In the genomic region with DNA sequence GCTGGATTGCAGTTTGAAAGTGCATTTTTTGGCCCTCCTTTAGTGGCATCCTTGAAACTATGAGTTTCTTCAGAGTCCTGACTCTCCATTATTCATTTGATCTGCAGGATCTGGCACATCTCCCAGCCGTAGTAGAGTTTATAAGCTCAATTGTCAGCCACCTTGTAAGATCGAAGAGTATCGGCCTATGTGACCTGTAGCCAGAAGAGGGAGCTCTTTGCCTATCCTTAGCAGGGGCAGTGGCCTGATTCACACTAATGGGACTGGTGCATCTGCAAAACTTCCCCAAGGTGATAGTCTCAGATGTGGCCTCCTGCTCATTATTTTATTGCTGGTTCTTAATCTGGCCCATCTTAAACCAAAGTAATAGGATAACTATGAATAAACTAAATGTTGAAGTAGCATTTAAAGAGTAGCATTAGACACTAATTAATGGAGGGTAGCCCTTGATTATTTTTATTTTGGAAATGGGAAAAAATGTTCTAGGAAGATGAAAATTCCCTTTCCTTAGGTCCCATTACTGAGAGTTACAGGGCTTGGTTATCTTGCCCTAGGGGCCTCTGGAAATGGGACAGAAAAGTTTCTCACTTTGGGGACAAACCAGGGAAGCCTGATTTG, we compare ENCODE assay signal across 8 cellular contexts. TPM values are rescaled to one million over a fixed set of nuclear protein-coding genes. Genes with fewer than 3 reads are reported as not detected.
A peak's percentile ranks its signal among the peaks of the same experiment; 100 is the strongest.
DNase-seq lines count a peak whose midpoint lies in the region; ATAC-seq and TF ChIP-seq lines count a peak whose summit lies in the region.

No MANE protein-coding gene starts in this region.

- H3K9me3 Mint-ChIP-seq in activated CD8-positive, alpha-beta T cell treated with anti-CD3 and anti-CD28 coated beads for 36 hours = no peaks in the 10 kb centered on the region
- no peaks in the 10 kb centered on the region for H3K9me3 Mint-ChIP-seq in natural killer cell treated with Interleukin-12 subunit alpha and Interleukin-12 subunit beta and Interleukin-15 and Interleukin-18, amount 100 ng/mL, for 72 hours

- no peaks in the 10 kb centered on the region for H3K27me3 ChIP-seq in thyroid gland

- POLR2A ChIA-PET in activated CD8-positive, alpha-beta T cell treated with anti-CD3 and anti-CD28 coated beads for 36 hours (lab: Charles Lee) = no interaction called here

- H3K27ac Mint-ChIP-seq in activated CD8-positive, alpha-beta T cell treated with anti-CD3 and anti-CD28 coated beads for 36 hours = no peak overlapping the region
- H3K27ac Mint-ChIP-seq in natural killer cell treated with Interleukin-12 subunit alpha and Interleukin-12 subunit beta and Interleukin-15 and Interleukin-18, amount 100 ng/mL, for 72 hours = no peak overlapping the region

- no peaks in the 10 kb centered on the region for H3K9me3 ChIP-seq in thyroid gland

- no peak overlapping the region for H3K4me3 Mint-ChIP-seq in activated CD8-positive, alpha-beta T cell treated with anti-CD3 and anti-CD28 coated beads for 36 hours
- no peak overlapping the region for H3K4me3 Mint-ChIP-seq in natural killer cell treated with Interleukin-12 subunit alpha and Interleukin-12 subunit beta and Interleukin-15 and Interleukin-18, amount 100 ng/mL, for 72 hours

- peak; percentile 71 for ATAC-seq in GM19467 (IDR thresholded peaks at IDR 0.05; ENCODE audit: unreplicated experiment)
- peak; percentile 36 for ATAC-seq in HG03565 (IDR thresholded peaks at IDR 0.05; ENCODE audit: unreplicated experiment)
- peak; percentile 91 for ATAC-seq in activated CD8-positive, alpha-beta T cell treated with anti-CD3 and anti-CD28 coated beads for 36 hours
- peak; percentile 77 to 81 for ATAC-seq in natural killer cell treated with Interleukin-12 subunit alpha and Interleukin-12 subunit beta and Interleukin-15 and Interleukin-18, amount 100 ng/mL, for 72 hours

- peaks cover 0 to 2% of the 10 kb centered on the region in 2 donors for H3K36me3 ChIP-seq in thyroid gland

- peaks cover 2% of the 10 kb centered on the region for H3K36me3 Mint-ChIP-seq in activated CD8-positive, alpha-beta T cell treated with anti-CD3 and anti-CD28 coated beads for 36 hours (ENCODE audit: low read depth)
- H3K36me3 Mint-ChIP-seq in natural killer cell treated with Interleukin-12 subunit alpha and Interleukin-12 subunit beta and Interleukin-15 and Interleukin-18, amount 100 ng/mL, for 72 hours = no peaks in the 10 kb centered on the region

- peaks cover 14% of the 10 kb centered on the region for H3K4me1 Mint-ChIP-seq in activated CD8-positive, alpha-beta T cell treated with anti-CD3 and anti-CD28 coated beads for 36 hours (ENCODE audit: low read depth)
- H3K4me1 Mint-ChIP-seq in natural killer cell treated with Interleukin-12 subunit alpha and Interleukin-12 subunit beta and Interleukin-15 and Interleukin-18, amount 100 ng/mL, for 72 hours (ENCODE audit: low read depth in 2 of 2) = peaks cover 0 to 8% of the 10 kb centered on the region in 2 donors

- no peaks in the 10 kb centered on the region for H3K4me1 ChIP-seq in thyroid gland

- intact Hi-C loops in activated CD8-positive, alpha-beta T cell treated with anti-CD3 and anti-CD28 coated beads for 36 hours (cut with micrococcal nuclease) = loop anchor here (5.0 kb wide), 1 partner anchor 405 kb away; no protein-coding TSS in a partner anchor
- intact Hi-C loops in thyroid gland (cut with DNase I) = loop anchor here (10.0 kb wide), 1 partner anchor 413 kb away; no protein-coding TSS in a partner anchor

- DNase-seq in DMS 273 (lab: John Stamatoyannopoulos, UW; ENCODE audit: unreplicated experiment) = peak; percentile 85
- DNase-seq in NCI-H82 treated with DMSO at 0.1 percent for 48 hours (lab: John Stamatoyannopoulos, UW; ENCODE audit: unreplicated experiment) = peak; percentile 29
- peak; percentile 73 for DNase-seq in activated CD8-positive, alpha-beta T cell treated with anti-CD3 and anti-CD28 coated beads for 36 hours
- DNase-seq in erythroblast (lab: John Stamatoyannopoulos, UW) = peak; percentile 54 to 67
- DNase-seq in natural killer cell treated with Interleukin-12 subunit alpha and Interleukin-12 subunit beta and Interleukin-15 and Interleukin-18, amount 100 ng/mL, for 72 hours (ENCODE audit: low spot score) = peak; percentile 64
- DNase-seq in thyroid gland = peak; percentile 34 to 36

- WGBS in thyroid gland, 2 donors = 63 to 74% methylated on average over 3 of the region's 3 CpGs

- no peaks in the 10 kb centered on the region for H3K27me3 Mint-ChIP-seq in activated CD8-positive, alpha-beta T cell treated with anti-CD3 and anti-CD28 coated beads for 36 hours
- peaks cover 0 to 8% of the 10 kb centered on the region in 2 donors for H3K27me3 Mint-ChIP-seq in natural killer cell treated with Interleukin-12 subunit alpha and Interleukin-12 subunit beta and Interleukin-15 and Interleukin-18, amount 100 ng/mL, for 72 hours

- no peak overlapping the region for H3K4me3 ChIP-seq in thyroid gland (replicated peaks in 1 of 3)

- peak; percentile 83 for TF ChIP-seq CTCF in activated CD8-positive, alpha-beta T cell treated with anti-CD3 and anti-CD28 coated beads for 36 hours (IDR thresholded peaks at IDR 0.05)
- TF ChIP-seq CTCF in thyroid gland (IDR thresholded peaks at IDR 0.05) = peak; percentile 16 to 58 (median 46)

- no peak overlapping the region for H3K27ac ChIP-seq in thyroid gland

- CTCF ChIA-PET in activated CD8-positive, alpha-beta T cell treated with anti-CD3 and anti-CD28 coated beads for 36 hours (lab: Charles Lee) = interaction anchor here (0.6 to 2.6 kb wide), 67 partner anchors 9 to 443 kb away, joined by 3 to 39 read pairs (median 4); partner anchors contain the start of genes BTLA, GCSAM and SLC9C1

- no peak for TF ChIP-seq POLR2A in erythroblast (IDR thresholded peaks at IDR 0.05; ENCODE audit: low read length)
- no peak for TF ChIP-seq POLR2A in thyroid gland (IDR thresholded peaks at IDR 0.05)

RNA-seq across cellular contexts. Expression of gene GCSAM, which starts 21.2 kb away (rescaled TPM):
- total RNA-seq in activated CD8-positive, alpha-beta T cell treated with anti-CD3 and anti-CD28 coated beads for 36 hours = 10 to 100 TPM in 1 of 2 experiments, 1 to 10 TPM in 1; 9.9 to 12.9 TPM
- 1 to 10 TPM in 1 of 2 donors, under 1 TPM in 1; 1.00 to 5.3 TPM for total RNA-seq in natural killer cell treated with Interleukin-12 subunit alpha and Interleukin-12 subunit beta and Interleukin-15 and Interleukin-18, amount 100 ng/mL, for 72 hours
- total RNA-seq in thyroid gland = under 1 TPM in 2 of 4 donors, not detected in 2; 0.33 to 0.40 TPM

RNA-seq across cellular contexts. Expression of gene C3orf52, which starts 25.7 kb away (rescaled TPM):
- total RNA-seq in activated CD8-positive, alpha-beta T cell treated with anti-CD3 and anti-CD28 coated beads for 36 hours = 1 to 10 TPM; 2.0 to 3.3 TPM
- total RNA-seq in natural killer cell treated with Interleukin-12 subunit alpha and Interleukin-12 subunit beta and Interleukin-15 and Interleukin-18, amount 100 ng/mL, for 72 hours = 1 to 10 TPM in 1 of 2 donors, under 1 TPM in 1; 0.64 to 1.8 TPM
- 10 to 100 TPM; 32.0 to 62.9 (median 45.9) TPM for total RNA-seq in thyroid gland

Comparison
In these comparisons a context has a peak if more than half of its experiments do, and no peak if none do; other contexts are left out.
1. DNase-seq: peak in every context shown above with its lines; median percentile 85 in DMS 273; 73 in activated CD8-positive, alpha-beta T cell treated with anti-CD3 and anti-CD28 coated beads for 36 hours; 64 in natural killer cell treated with Interleukin-12 subunit alpha and Interleukin-12 subunit beta and Interleukin-15 and Interleukin-18, amount 100 ng/mL, for 72 hours; 60 in erythroblast; 35 in thyroid gland; 29 in NCI-H82 treated with DMSO at 0.1 percent for 48 hours.
2. ATAC-seq: peak in every context shown above with its lines; median percentile 91 in activated CD8-positive, alpha-beta T cell treated with anti-CD3 and anti-CD28 coated beads for 36 hours; 79 in natural killer cell treated with Interleukin-12 subunit alpha and Interleukin-12 subunit beta and Interleukin-15 and Interleukin-18, amount 100 ng/mL, for 72 hours; 71 in GM19467; 36 in HG03565.
3. RNA of gene C3orf52, which starts 25.7 kb away (total RNA-seq): 32.0 to 62.9 TPM in thyroid gland; 2.0 to 3.3 TPM in activated CD8-positive, alpha-beta T cell treated with anti-CD3 and anti-CD28 coated beads for 36 hours and 0.64 to 1.8 TPM in natural killer cell treated with Interleukin-12 subunit alpha and Interleukin-12 subunit beta and Interleukin-15 and Interleukin-18, amount 100 ng/mL, for 72 hours; every median in the first group is over 4 times any median in the second.